In genomic region chr5:139561655-139562451, GRCh38 we compare ENCODE assay signal across 8 cellular contexts. TPM values are rescaled to one million over a fixed set of nuclear protein-coding genes. Genes with fewer than 3 reads are reported as not detected.
DNase-seq lines count a peak whose midpoint lies in the region; ATAC-seq, FAIRE-seq and TF ChIP-seq lines count a peak whose summit lies in the region.

No MANE protein-coding gene starts in this region.

- H3K4me3 ChIP-seq in A549 (peak overlapping the region; percentile 84), PC-3 (ENCODE audit: low read length) (peak overlapping the region; percentile 75)

- H2AFZ ChIP-seq in PC-3 (ENCODE audit: low read length): peak overlapping the region; percentile 96

- no peaks in the 10 kb centered on the region for H3K9me3 ChIP-seq in A549
- H3K9me3 ChIP-seq in PC-3 (ENCODE audit: low read length): no peaks in the 10 kb centered on the region

- TF ChIP-seq EP300 in A549 (IDR thresholded peaks at IDR 0.05): no peak

- H3K27ac Mint-ChIP-seq in activated naive CD8-positive, alpha-beta T cell treated with anti-CD3 and anti-CD28 coated beads, Interleukin-2, amount 50 U/mL, for 24 hours: peak overlapping the region; percentile 96
- peak overlapping the region; percentile 97 for H3K27ac Mint-ChIP-seq in progenitor cell of endocrine pancreas

- WGBS in A549 (ENCODE audit: missing lambda C conversion rate): 2% methylated on average over 23 of the region's 57 CpGs

- no peak for FAIRE-seq in A549 (lab: Jason Lieb, UNC)

- peak overlapping the region; percentile 98 for H3K4me3 Mint-ChIP-seq in activated naive CD8-positive, alpha-beta T cell treated with anti-CD3 and anti-CD28 coated beads, Interleukin-2, amount 50 U/mL, for 24 hours
- peak overlapping the region; percentile 92 for H3K4me3 Mint-ChIP-seq in progenitor cell of endocrine pancreas (ENCODE audit: low read depth)

- peak; percentile 69 for ATAC-seq in A549
- peak; percentile 6 for ATAC-seq in GM18520 (IDR thresholded peaks at IDR 0.05; ENCODE audit: unreplicated experiment)
- ATAC-seq in HG03066 (IDR thresholded peaks at IDR 0.05; ENCODE audit: low read depth, unreplicated experiment): peak; percentile 15
- ATAC-seq in PC-3: peak; percentile 20
- peak; percentile 17 for ATAC-seq in activated naive CD8-positive, alpha-beta T cell treated with anti-CD3 and anti-CD28 coated beads, Interleukin-2, amount 50 U/mL, for 24 hours
- peak; percentile 54 to 60 for ATAC-seq in left cardiac atrium
- ATAC-seq in GM18519 (IDR thresholded peaks at IDR 0.05; ENCODE audit: low FRiP score, unreplicated experiment): no peak

- TF ChIP-seq RAD21 in A549 (conservative IDR thresholded peaks at IDR 0.05 in 1 of 2, IDR thresholded peaks at IDR 0.05 in 1 of 2): no peak

- intact Hi-C loops in PC-3 (cut with micrococcal nuclease): no loop called here
- intact Hi-C loops in left cardiac atrium (cut with DNase I): no loop called here

- H3K4me2 ChIP-seq in A549: peak overlapping the region; percentile 86
- H3K4me2 ChIP-seq in PC-3 (ENCODE audit: low read length): peak overlapping the region; percentile 87

- no TSS peak for BruUV-seq in PC-3 (replicated peaks; lab: Mats Ljungman, UMichigan)

- H3K27ac ChIP-seq in A549 (peak overlapping the region; percentile 87 to 90), PC-3 (ENCODE audit: low read length) (peak overlapping the region; percentile 71)

- peaks cover 42% of the 10 kb centered on the region for H4K20me1 ChIP-seq in PC-3 (ENCODE audit: low read length)

- POLR2A ChIA-PET in A549 (lab: Yijun Ruan, JAX) (interaction anchor here (0.5 to 3.2 kb wide), 12 partner anchors 8 to 268 kb away, joined by 3 to 18 read pairs (median 5); partner anchors contain the start of gene MATR3), PC-3 (lab: Charles Lee; ENCODE audit: unreplicated experiment) (interaction anchor here (0.6 kb wide), 1 partner anchor 585 kb away, joined by 6 read pairs; no protein-coding TSS in a partner anchor)

- H3F3A ChIP-seq in PC-3 (ENCODE audit: low read length, unreplicated experiment): no peaks in the 10 kb centered on the region

- no peaks in the 10 kb centered on the region for H3K27me3 ChIP-seq in PC-3 (ENCODE audit: low read length)

- DNase-seq in A549 (ENCODE audit: low read depth in 1 of 2, low spot score in 1 of 2): peak; percentile 54 to 68
- peak; percentile 24 for DNase-seq in PC-3
- DNase-seq in activated naive CD8-positive, alpha-beta T cell treated with anti-CD3 and anti-CD28 coated beads, Interleukin-2, amount 50 U/mL, for 24 hours: peak; percentile 61
- peak; percentile 56 for DNase-seq in left cardiac atrium
- DNase-seq in progenitor cell of endocrine pancreas (ENCODE audit: low spot score, unreplicated experiment): peak; percentile 40

- H3K36me3 ChIP-seq in PC-3 (ENCODE audit: low read depth, low read length): peaks cover 9% of the 10 kb centered on the region; the same call in 1 of the 2 replicates

- peaks cover 52% of the 10 kb centered on the region for H3K4me1 Mint-ChIP-seq in activated naive CD8-positive, alpha-beta T cell treated with anti-CD3 and anti-CD28 coated beads, Interleukin-2, amount 50 U/mL, for 24 hours
- peaks cover 18% of the 10 kb centered on the region for H3K4me1 Mint-ChIP-seq in progenitor cell of endocrine pancreas (ENCODE audit: low read depth)

- H3K9me2 ChIP-seq in PC-3 (replicated peaks; ENCODE audit: low read length): no peaks in the 10 kb centered on the region

- peaks cover 35% of the 10 kb centered on the region for H3K36me3 Mint-ChIP-seq in activated naive CD8-positive, alpha-beta T cell treated with anti-CD3 and anti-CD28 coated beads, Interleukin-2, amount 50 U/mL, for 24 hours (ENCODE audit: low read depth)
- H3K36me3 Mint-ChIP-seq in progenitor cell of endocrine pancreas (ENCODE audit: insufficient read depth): peaks cover 10% of the 10 kb centered on the region

- H3K4me1 ChIP-seq in A549 (peaks cover 29% of the 10 kb centered on the region; the same call in 2 of the 3 replicates), PC-3 (ENCODE audit: insufficient read depth, low read length) (peaks cover 12% of the 10 kb centered on the region)

- peak overlapping the region; percentile 94 for H3K9ac ChIP-seq in PC-3 (ENCODE audit: low read length)

- TF ChIP-seq CTCF in A549 (IDR thresholded peaks at IDR 0.05) (no peak), PC-3 (conservative IDR thresholded peaks at IDR 0.05; ENCODE audit: low read depth, low read length) (no peak), progenitor cell of endocrine pancreas (IDR thresholded peaks at IDR 0.05; ENCODE audit: unreplicated experiment) (no peak)

- no peaks in the 10 kb centered on the region for H3K9me3 Mint-ChIP-seq in activated naive CD8-positive, alpha-beta T cell treated with anti-CD3 and anti-CD28 coated beads, Interleukin-2, amount 50 U/mL, for 24 hours
- no peaks in the 10 kb centered on the region for H3K9me3 Mint-ChIP-seq in progenitor cell of endocrine pancreas (ENCODE audit: low read depth)

- TF ChIP-seq POLR2A in A549 (IDR thresholded peaks at IDR 0.05; ENCODE audit: low read length): peak; percentile 11; the same call in 1 of the 2 replicates

- CTCF ChIA-PET in A549 (lab: Yijun Ruan, JAX): interaction anchor here (0.7 to 3.5 kb wide), 6 partner anchors 11 to 204 kb away, joined by 3 to 17 read pairs (median 6); no protein-coding TSS in a partner anchor
- CTCF ChIA-PET in PC-3 (lab: Charles Lee): no interaction called here

- peaks cover 56% of the 10 kb centered on the region for H3K79me2 ChIP-seq in PC-3 (ENCODE audit: low read length)

- H3K27me3 Mint-ChIP-seq in activated naive CD8-positive, alpha-beta T cell treated with anti-CD3 and anti-CD28 coated beads, Interleukin-2, amount 50 U/mL, for 24 hours: no peaks in the 10 kb centered on the region
- no peaks in the 10 kb centered on the region for H3K27me3 Mint-ChIP-seq in progenitor cell of endocrine pancreas

TF ChIP-seq in A549, 52 proteins besides CTCF, POLR2A, EP300 and RAD21:
- peak; percentile 61 for TF ChIP-seq PHF8 (IDR thresholded peaks at IDR 0.05; ENCODE audit: borderline replicate concordance, low read depth)
- TF ChIP-seq JUN (IDR thresholded peaks at IDR 0.05): peak in 1 of 2 experiments; percentile 31; a peak in 1 of 5 replicates
- TF ChIP-seq EHF (CRISPR knock-in tag; IDR thresholded peaks at IDR 0.05): no peak
- peak; percentile 31; the same call in 1 of the 2 replicates for TF ChIP-seq MAX (IDR thresholded peaks at IDR 0.05)
- no peak for TF ChIP-seq HEYL (CRISPR knock-in tag; IDR thresholded peaks at IDR 0.05)

RNA-seq across cellular contexts. Expression of gene UBE2D2, which starts 0.7 kb away (rescaled TPM):
- polyA plus RNA-seq in A549 (2011; rRNA removed): 74.8 and 92.9 TPM in 2 replicates
- 29.7 and 31.5 TPM in 2 replicates for polyA plus RNA-seq in A549 (2012; cell fraction: cytosol; rRNA removed)
- 15.0 and 21.9 TPM in 2 replicates for polyA plus RNA-seq in A549 (2012; cell fraction: nucleus; rRNA removed)
- polyA plus RNA-seq in A549 (2017; fragmentation: RNase III; extraction: RNeasy Plus Mini Kit Qiagen cat#74134 plus additional on column Dnase treatment): 114 to 116 TPM (median 115 TPM) in 3 replicates
- polyA minus RNA-seq in A549 (2011; rRNA and poly(A)+ RNA removed): 28.8 and 30.3 TPM in 2 replicates
- 98.7 and 104 TPM in 2 replicates for total RNA-seq in PC-3 (2014; rRNA removed)
- total RNA-seq in left cardiac atrium: 100 to 1,000 TPM in 1 of 2 donors, 10 to 100 TPM in 1; 91.3 to 133 TPM
- 147 and 155 TPM in 2 replicates for total RNA-seq in progenitor cell of endocrine pancreas
